In the genomic region with DNA sequence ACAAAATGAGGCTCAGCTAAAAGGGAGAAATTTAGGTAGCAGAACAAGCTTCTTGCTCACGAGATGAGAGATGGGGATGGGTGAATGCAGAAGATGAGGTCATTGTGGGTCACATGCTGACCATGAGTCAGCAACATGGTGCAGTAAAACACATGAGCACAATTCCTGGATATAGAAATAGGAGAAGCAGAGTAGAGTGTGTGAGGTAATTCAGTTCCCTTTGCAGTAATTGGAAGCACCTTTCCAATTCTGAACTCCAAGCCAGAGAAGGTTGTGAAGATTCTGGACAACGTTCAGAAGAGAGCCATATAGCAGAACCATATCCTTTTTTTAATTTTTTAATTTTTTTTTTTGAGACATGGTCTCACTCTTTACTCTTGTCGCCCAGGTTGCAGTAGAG, we compare ENCODE assay signal across 11 cellular contexts.
DNase-seq lines count a peak whose midpoint lies in the region; ATAC-seq and TF ChIP-seq lines count a peak whose summit lies in the region.
"Had no signal": no experiment of that assay in that cellular context is flagged by ENCODE, and none has a peak within 500 bp of the region (broad histone marks: within the 10 kb centered on the region; RNA-seq: fewer than 3 reads in every experiment).

No MANE protein-coding gene starts in this region.

- no peak for ATAC-seq in GM21515 (IDR thresholded peaks at IDR 0.05; ENCODE audit: unreplicated experiment)
- ATAC-seq: GM12878, WTC11 had no signal

- CTCF ChIA-PET in HEK293T (lab: Yijun Ruan, JAX), result no interaction called here
- CTCF ChIA-PET in RWPE1 (lab: Yijun Ruan, JAX), result no interaction called here

- no peak overlapping the region for H3K27ac ChIP-seq in RWPE1

- H3K4me3 ChIP-seq in skeletal muscle cell (ENCODE audit: low read depth, low read length), result no peak overlapping the region
- H3K4me3 ChIP-seq: GM12878 had no signal

- DNase-seq in HEK293T (ENCODE audit: extremely low spot score), result peak; percentile 24
- peak; percentile 41 for DNase-seq in RWPE1 (ENCODE audit: low spot score)
- DNase-seq in fibroblast of gingiva (ENCODE audit: low read depth), result peak; percentile 94
- peak; percentile 81 for DNase-seq in skeletal muscle cell (ENCODE audit: low read depth)
- DNase-seq in activated effector memory CD4-positive, alpha-beta T cell treated with anti-CD3 and anti-CD28 coated beads, Interleukin-2, amount 50 U/mL, for 16 hours, result no peak
- DNase-seq in stimulated activated CD4-positive, alpha-beta T cell treated with anti-CD3 and anti-CD28 coated beads, Interleukin-2, amount 100 ng/mL, for 48 hours, result no peak
- DNase-seq: activated naive CD4-positive, alpha-beta T cell treated with Interleukin-2 at 50 U/mL for 16 hours; NCI-H524 had no signal

- POLR2A ChIA-PET in HEK293T (lab: Yijun Ruan, JAX), result no interaction called here
- POLR2A ChIA-PET in RWPE1 (lab: Yijun Ruan, JAX; ENCODE audit: low non-redundant PET), result no interaction called here

- no peak for TF ChIP-seq CTCF in RWPE1 (conservative IDR thresholded peaks at IDR 0.05; ENCODE audit: low read depth)

TF ChIP-seq in HEK293T, 16 proteins besides CTCF, POLR2A, EP300 and RAD21:
- TF ChIP-seq, protein P1, sequence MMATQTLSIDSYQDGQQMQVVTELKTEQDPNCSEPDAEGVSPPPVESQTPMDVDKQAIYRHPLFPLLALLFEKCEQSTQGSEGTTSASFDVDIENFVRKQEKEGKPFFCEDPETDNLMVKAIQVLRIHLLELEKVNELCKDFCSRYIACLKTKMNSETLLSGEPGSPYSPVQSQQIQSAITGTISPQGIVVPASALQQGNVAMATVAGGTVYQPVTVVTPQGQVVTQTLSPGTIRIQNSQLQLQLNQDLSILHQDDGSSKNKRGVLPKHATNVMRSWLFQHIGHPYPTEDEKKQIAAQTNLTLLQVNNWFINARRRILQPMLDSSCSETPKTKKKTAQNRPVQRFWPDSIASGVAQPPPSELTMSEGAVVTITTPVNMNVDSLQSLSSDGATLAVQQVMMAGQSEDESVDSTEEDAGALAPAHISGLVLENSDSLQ (IDR thresholded peaks at IDR 0.05), result no peak
- no peak for TF ChIP-seq TARDBP (IDR thresholded peaks at IDR 0.05)

Comparison
In these comparisons a context has a peak if more than half of its experiments do, and no peak if none do; other contexts are left out.
1. DNase-seq: peak in HEK293T (single experiment), RWPE1 (single experiment), fibroblast of gingiva (single experiment) and skeletal muscle cell (single experiment); none in activated effector memory CD4-positive, alpha-beta T cell treated with anti-CD3 and anti-CD28 coated beads, Interleukin-2, amount 50 U/mL, for 16 hours (single experiment) and stimulated activated CD4-positive, alpha-beta T cell treated with anti-CD3 and anti-CD28 coated beads, Interleukin-2, amount 100 ng/mL, for 48 hours (0 of 2).